Comparison of ENCODE assay signal across 1 cellular context in genomic region chr17:32912218-32912897, GRCh38.
TF ChIP-seq lines count a peak whose summit lies in the region.

No MANE protein-coding gene starts in this region.

TF ChIP-seq in H1, 55 proteins besides CTCF, POLR2A, EP300 and RAD21:
- TF ChIP-seq SAP30 (IDR thresholded peaks at IDR 0.05; ENCODE audit: insufficient read depth, insufficient replicate concordance, low read length) (no peak), CHD2 (IDR thresholded peaks at IDR 0.05; ENCODE audit: low read length) (no peak), POU5F1 (IDR thresholded peaks at IDR 0.05; ENCODE audit: low read depth, low read length) (no peak), SP4 (IDR thresholded peaks at IDR 0.05; ENCODE audit: low read length) (no peak), EZH2 (IDR thresholded peaks at IDR 0.05; ENCODE audit: low read depth, low read length, severe bottlenecking) (no peak), BRCA1 (IDR thresholded peaks at IDR 0.05; ENCODE audit: low read depth, low read length) (no peak), CHD7 (IDR thresholded peaks at IDR 0.05; ENCODE audit: insufficient replicate concordance, low read length) (no peak), FOSL1 (IDR thresholded peaks at IDR 0.05; ENCODE audit: insufficient read depth, low read depth, low read length) (no peak), EGR1 (IDR thresholded peaks at IDR 0.05; ENCODE audit: borderline replicate concordance, low read depth, low read length) (no peak), BCL11A (IDR thresholded peaks at IDR 0.05; ENCODE audit: low read depth in 2 of 2, low read length in 2 of 2) (no peak), SRF (IDR thresholded peaks at IDR 0.05; ENCODE audit: low read depth, low read length) (no peak), E2F6 (IDR thresholded peaks at IDR 0.05) (no peak), HDAC2 (IDR thresholded peaks at IDR 0.05; ENCODE audit: borderline replicate concordance in 1 of 2, low read depth in 2 of 2, low read length in 2 of 2) (no peak), NANOG (IDR thresholded peaks at IDR 0.05; ENCODE audit: insufficient read depth, low read depth, low read length, poor library complexity, severe bottlenecking) (no peak), KDM5A (IDR thresholded peaks at IDR 0.05; ENCODE audit: low read length) (no peak), SIN3A (conservative IDR thresholded peaks at IDR 0.05 in 1 of 2, IDR thresholded peaks at IDR 0.05 in 1 of 2; ENCODE audit: low read depth in 1 of 2, low read length in 2 of 2) (no peak), CBX8 (IDR thresholded peaks at IDR 0.05; ENCODE audit: borderline replicate concordance, low read depth, low read length) (no peak), CBX5 (IDR thresholded peaks at IDR 0.05; ENCODE audit: low read depth, low read length) (no peak), BACH1 (IDR thresholded peaks at IDR 0.05; ENCODE audit: low read length) (no peak), RNF2 (IDR thresholded peaks at IDR 0.05; ENCODE audit: borderline replicate concordance, low read depth, low read length, missing control alignments, poor library complexity, severe bottlenecking) (no peak)
TF ChIP-seq in H1: peak in this region for 0.
